9 cellular contexts compared by ENCODE assay signal in genomic region chr6:2940010-2940850, GRCh38. TPM values are rescaled to one million over a fixed set of nuclear protein-coding genes. Genes with fewer than 3 reads are reported as not detected.
DNase-seq lines count a peak whose midpoint lies in the region; ATAC-seq, FAIRE-seq and TF ChIP-seq lines count a peak whose summit lies in the region.
"Had no signal": no experiment of that assay in that cellular context is flagged by ENCODE, and none has a peak within 500 bp of the region (broad histone marks: within the 10 kb centered on the region; RNA-seq: fewer than 3 reads in every experiment).

No MANE protein-coding gene starts in this region.

- H3K4me1 Mint-ChIP-seq in CD8-positive, alpha-beta memory T cell: peaks cover 59 to 70% (median 61%) of the 10 kb centered on the region in 3 donors
- peaks cover 33 to 88% (median 79%) of the 10 kb centered on the region in 7 donors for H3K4me1 Mint-ChIP-seq in naive thymus-derived CD4-positive, alpha-beta T cell

- H3K4me3 Mint-ChIP-seq in CD8-positive, alpha-beta memory T cell: peak overlapping the region; percentile 71 to 92 (median 89)
- H3K4me3 Mint-ChIP-seq in naive thymus-derived CD4-positive, alpha-beta T cell: peak overlapping the region; percentile 81 to 94 (median 88)

- H3K36me3 ChIP-seq in CD8-positive, alpha-beta memory T cell (ENCODE audit: insufficient read depth, low read length): no peaks in the 10 kb centered on the region
- no peaks in the 10 kb centered on the region for H3K36me3 ChIP-seq in naive thymus-derived CD4-positive, alpha-beta T cell (ENCODE audit: control insufficient read depth in 2 of 3, insufficient read depth in 3 of 3, low read length in 3 of 3)
- H3K36me3 ChIP-seq: cardiac muscle cell had no signal

- POLR2A ChIA-PET in CD8-positive, alpha-beta memory T cell (lab: Charles Lee): interaction anchor here (0.6 to 2.0 kb wide), 12 partner anchors 8 to 123 kb away, joined by 3 to 18 read pairs (median 4); partner anchors contain the start of genes SERPINB1, SERPINB6 and SERPINB9
- POLR2A ChIA-PET in naive thymus-derived CD4-positive, alpha-beta T cell (lab: Charles Lee): interaction anchor here (0.6 to 17.3 kb wide), 31 partner anchors 8 to 1216 kb away, joined by 3 to 440 read pairs (median 6); partner anchors contain the start of genes NQO2, RIPK1, SERPINB1 and SERPINB6

- H3K27me3 ChIP-seq in CD8-positive, alpha-beta memory T cell (ENCODE audit: insufficient read depth, low read length, poor library complexity, severe bottlenecking): no peaks in the 10 kb centered on the region
- H3K27me3 ChIP-seq in naive thymus-derived CD4-positive, alpha-beta T cell (ENCODE audit: control insufficient read depth in 2 of 2, insufficient read depth in 2 of 2, low read length in 2 of 2): no peaks in the 10 kb centered on the region
- H3K27me3 ChIP-seq: cardiac muscle cell had no signal

- H3K27ac Mint-ChIP-seq in CD8-positive, alpha-beta memory T cell: peak overlapping the region; percentile 90 to 99 (median 94)
- H3K27ac Mint-ChIP-seq in naive thymus-derived CD4-positive, alpha-beta T cell: peak overlapping the region; percentile 93 to 100 (median 97)

- no peak for FAIRE-seq in D721Med (lab: Jason Lieb, UNC)

- H3K27me3 Mint-ChIP-seq in CD8-positive, alpha-beta memory T cell: peaks cover 0 to 1% of the 10 kb centered on the region in 2 donors
- peaks cover 0 to 22% (median 0%) of the 10 kb centered on the region in 5 donors for H3K27me3 Mint-ChIP-seq in naive thymus-derived CD4-positive, alpha-beta T cell

- H3K4me1 ChIP-seq in CD8-positive, alpha-beta memory T cell (ENCODE audit: insufficient read depth, low read length): peaks cover 73% of the 10 kb centered on the region
- peaks cover 27 to 76% of the 10 kb centered on the region in 2 donors for H3K4me1 ChIP-seq in naive thymus-derived CD4-positive, alpha-beta T cell (ENCODE audit: control insufficient read depth in 2 of 2, insufficient read depth in 2 of 2, low read length in 2 of 2)

- peak overlapping the region; percentile 85 for H3K4me3 ChIP-seq in CD8-positive, alpha-beta memory T cell (ENCODE audit: low read length)
- H3K4me3 ChIP-seq in Jurkat, Clone E6-1 (ENCODE audit: low read length): peak overlapping the region; percentile 22
- H3K4me3 ChIP-seq in naive thymus-derived CD4-positive, alpha-beta T cell (ENCODE audit: low read length): peak overlapping the region; percentile 72
- H3K4me3 ChIP-seq: cardiac muscle cell had no signal

- no peak for TF ChIP-seq CTCF in D721Med (IDR thresholded peaks at IDR 0.05; ENCODE audit: insufficient read depth, missing control alignments)

- H3K9me3 ChIP-seq in CD8-positive, alpha-beta memory T cell (ENCODE audit: low read length): no peaks in the 10 kb centered on the region
- peaks cover 0 to 9% (median 0%) of the 10 kb centered on the region in 3 experiments for H3K9me3 ChIP-seq in naive thymus-derived CD4-positive, alpha-beta T cell (ENCODE audit: control insufficient read depth in 2 of 3, low read length in 3 of 3)

- DNase-seq in CD8-positive, alpha-beta memory T cell: peak; percentile 46 to 86 (median 78)
- peak; percentile 76 for DNase-seq in Jurkat, Clone E6-1 (ENCODE audit: low read depth, low spot score)
- peak; percentile 84 for DNase-seq in activated CD8-positive, alpha-beta memory T cell treated with anti-CD3 and anti-CD28 coated beads, Interleukin-2, amount 50 U/mL, for 48 hours
- DNase-seq in naive thymus-derived CD4-positive, alpha-beta T cell: peak in 8 of 9 donors; percentile 70 to 90 (median 82)
- DNase-seq in NCI-H2029 (lab: John Stamatoyannopoulos, UW) (no peak), NCI-H146 (lab: John Stamatoyannopoulos, UW) (no peak), D721Med (ENCODE audit: insufficient read length, low spot score) (no peak)

- ATAC-seq in GM21390 (IDR thresholded peaks at IDR 0.05; ENCODE audit: unreplicated experiment): peak; percentile 92
- peak; percentile 81 for ATAC-seq in naive thymus-derived CD4-positive, alpha-beta T cell

- H3K36me3 Mint-ChIP-seq in CD8-positive, alpha-beta memory T cell: peaks cover 5 to 13% (median 6%) of the 10 kb centered on the region in 3 donors
- peaks cover 0 to 53% (median 16%) of the 10 kb centered on the region in 5 donors for H3K36me3 Mint-ChIP-seq in naive thymus-derived CD4-positive, alpha-beta T cell

- CTCF ChIA-PET in CD8-positive, alpha-beta memory T cell (lab: Charles Lee): interaction anchor here (0.7 to 2.2 kb wide), 11 partner anchors 10 to 175 kb away, joined by 3 to 19 read pairs (median 4); partner anchors contain the start of gene WRNIP1
- CTCF ChIA-PET in naive thymus-derived CD4-positive, alpha-beta T cell (lab: Charles Lee): interaction anchor here (0.8 to 5.4 kb wide), 7 partner anchors 8 to 176 kb away, joined by 3 to 41 read pairs (median 6); no protein-coding TSS in a partner anchor

- peaks cover 2 to 16% (median 10%) of the 10 kb centered on the region in 5 donors for H3K9me3 Mint-ChIP-seq in CD8-positive, alpha-beta memory T cell
- peaks cover 0 to 44% (median 21%) of the 10 kb centered on the region in 11 donors for H3K9me3 Mint-ChIP-seq in naive thymus-derived CD4-positive, alpha-beta T cell

- H3K27ac ChIP-seq in CD8-positive, alpha-beta memory T cell (ENCODE audit: low read depth, low read length): peak overlapping the region; percentile 60
- peak overlapping the region; percentile 81 for H3K27ac ChIP-seq in naive thymus-derived CD4-positive, alpha-beta T cell (ENCODE audit: low read depth, low read length)
- H3K27ac ChIP-seq: cardiac muscle cell had no signal

- intact Hi-C loops in naive thymus-derived CD4-positive, alpha-beta T cell (cut with micrococcal nuclease): loop anchor here (1.0 to 5.0 kb wide), 12 partner anchors 8 to 398 kb away; partner anchors contain the start of genes SERPINB6 (in 2 of the 2), WRNIP1 (in 2 of the 2) and RIPK1 (in 1 of the 2)

RNA-seq across cellular contexts. Expression of gene SERPINB6, which starts 31.1 kb away (rescaled TPM):
- total RNA-seq in CD8-positive, alpha-beta memory T cell: 10 to 100 TPM; 62.1 to 66.0 TPM
- 86.0 TPM for polyA plus RNA-seq in CD8-positive, alpha-beta memory T cell
- polyA plus RNA-seq in Jurkat, Clone E6-1 (2012; ENCODE audit: insufficient read depth, insufficient read length): not detected
- 10 to 100 TPM; 19.7 to 60.5 (median 56.4) TPM for total RNA-seq in naive thymus-derived CD4-positive, alpha-beta T cell
- polyA plus RNA-seq in naive thymus-derived CD4-positive, alpha-beta T cell: 10 to 100 TPM; 77.9 to 94.2 TPM

RNA-seq across cellular contexts. Expression of gene SERPINB9, which starts 37.1 kb away (rescaled TPM):
- 10 to 100 TPM; 63.5 to 65.1 TPM for total RNA-seq in CD8-positive, alpha-beta memory T cell
- polyA plus RNA-seq in CD8-positive, alpha-beta memory T cell: 42.3 TPM
- 1.5 TPM for polyA plus RNA-seq in Jurkat, Clone E6-1 (2012; ENCODE audit: insufficient read depth, insufficient read length)
- 10 to 100 TPM; 25.1 to 74.4 (median 52.0) TPM for total RNA-seq in naive thymus-derived CD4-positive, alpha-beta T cell
- 10 to 100 TPM; 33.1 to 34.1 TPM for polyA plus RNA-seq in naive thymus-derived CD4-positive, alpha-beta T cell

RNA-seq across cellular contexts. Expression of gene NQO2, which starts 59.5 kb away (rescaled TPM):
- 10 to 100 TPM; 15.6 to 18.5 TPM for total RNA-seq in CD8-positive, alpha-beta memory T cell
- polyA plus RNA-seq in CD8-positive, alpha-beta memory T cell: 53.5 TPM
- 81.8 TPM for polyA plus RNA-seq in Jurkat, Clone E6-1 (2012; ENCODE audit: insufficient read depth, insufficient read length)
- total RNA-seq in naive thymus-derived CD4-positive, alpha-beta T cell: 10 to 100 TPM in 4 of 5 experiments, 1 to 10 TPM in 1; 8.1 to 34.6 (median 22.6) TPM
- polyA plus RNA-seq in naive thymus-derived CD4-positive, alpha-beta T cell: 10 to 100 TPM; 44.4 to 52.0 TPM

Comparison
In these comparisons a context has a peak if more than half of its experiments do, and no peak if none do; other contexts are left out.
1. DNase-seq: peak in CD8-positive, alpha-beta memory T cell (5 of 5), Jurkat, Clone E6-1 (single experiment), activated CD8-positive, alpha-beta memory T cell treated with anti-CD3 and anti-CD28 coated beads, Interleukin-2, amount 50 U/mL, for 48 hours (single experiment) and naive thymus-derived CD4-positive, alpha-beta T cell (8 of 9); none in NCI-H2029 (single experiment), NCI-H146 (single experiment) and D721Med (single experiment).
2. H3K4me3 ChIP-seq: peak in every context shown above with its lines; median percentile 85 in CD8-positive, alpha-beta memory T cell; 72 in naive thymus-derived CD4-positive, alpha-beta T cell; 22 in Jurkat, Clone E6-1.